ENCODE assay signal across 16 cellular contexts in genomic region chr14:72611506-72611905, GRCh38.
"Had no signal": no experiment of that assay in that cellular context is flagged by ENCODE, and none has a peak within 500 bp of the region (broad histone marks: within the 10 kb centered on the region; RNA-seq: fewer than 3 reads in every experiment).

No MANE protein-coding gene starts in this region.

- H3K9me3 Mint-ChIP-seq: activated CD4-positive, alpha-beta T cell treated with anti-CD3 and anti-CD28 coated beads, Interleukin-2, amount 10 ng/mL, durations not matched to agents 7 days and 5 days; activated naive CD8-positive, alpha-beta T cell treated with anti-CD3 and anti-CD28 coated beads for 36 hours; central memory CD8-positive, alpha-beta T cell had no signal

- H3K27me3 Mint-ChIP-seq: activated naive CD8-positive, alpha-beta T cell treated with anti-CD3 and anti-CD28 coated beads for 36 hours had no signal

- H3K9me3 ChIP-seq: heart left ventricle, stomach, testis had no signal

- H3K27ac Mint-ChIP-seq: activated CD4-positive, alpha-beta T cell treated with anti-CD3 and anti-CD28 coated beads, Interleukin-2, amount 10 ng/mL, durations not matched to agents 7 days and 5 days; immature natural killer cell; progenitor cell of endocrine pancreas had no signal

- H3K4me1 Mint-ChIP-seq: activated naive CD8-positive, alpha-beta T cell treated with anti-CD3 and anti-CD28 coated beads for 36 hours; central memory CD8-positive, alpha-beta T cell had no signal

- DNase-seq: activated CD4-positive, alpha-beta T cell treated with anti-CD3 and anti-CD28 coated beads, Interleukin-2, amount 10 ng/mL, durations not matched to agents 7 days and 5 days; activated gamma-delta T cell; activated naive CD8-positive, alpha-beta T cell treated with anti-CD3 and anti-CD28 coated beads for 36 hours; brain microvascular endothelial cell; effector memory CD4-positive, alpha-beta T cell; heart left ventricle; immature natural killer cell; left cardiac atrium; naive B cell; nucleus accumbens; right cardiac atrium; stomach; testis had no signal

- H3K27me3 ChIP-seq: brain microvascular endothelial cell, heart left ventricle, stomach, testis had no signal

- H3K4me3 ChIP-seq: heart left ventricle, smooth muscle cell, stomach, testis had no signal

- H3K36me3 ChIP-seq: brain microvascular endothelial cell, heart left ventricle, stomach had no signal

- ATAC-seq: heart left ventricle, left cardiac atrium, right cardiac atrium had no signal

- H3K27ac ChIP-seq: brain microvascular endothelial cell, heart left ventricle, stomach, testis had no signal

- H3K4me3 Mint-ChIP-seq: activated CD4-positive, alpha-beta T cell treated with anti-CD3 and anti-CD28 coated beads, Interleukin-2, amount 10 ng/mL, durations not matched to agents 7 days and 5 days; activated naive CD8-positive, alpha-beta T cell treated with anti-CD3 and anti-CD28 coated beads for 36 hours; central memory CD8-positive, alpha-beta T cell; immature natural killer cell; naive B cell had no signal

- H3K36me3 Mint-ChIP-seq: activated naive CD8-positive, alpha-beta T cell treated with anti-CD3 and anti-CD28 coated beads for 36 hours; naive B cell had no signal
